Comparison of ENCODE assay signal across 22 cellular contexts in genomic region chr22:33563568-33563967, GRCh38.
DNase-seq lines count a peak whose midpoint lies in the region; ATAC-seq, FAIRE-seq and TF ChIP-seq lines count a peak whose summit lies in the region.
"Had no signal": no experiment of that assay in that cellular context is flagged by ENCODE, and none has a peak within 500 bp of the region (broad histone marks: within the 10 kb centered on the region; RNA-seq: fewer than 3 reads in every experiment).

No MANE protein-coding gene starts in this region.

- H3K4me3 ChIP-seq in A549, result no peak overlapping the region
- H3K4me3 ChIP-seq in endocrine pancreas (ENCODE audit: control insufficient read depth, insufficient read depth, low read length), result peak overlapping the region; percentile 65
- peak overlapping the region in 1 of 4 donors; percentile 2 for H3K4me3 ChIP-seq in pancreas
- H3K4me3 ChIP-seq: GM12878, lower lobe of right lung, vagina had no signal

- POLR2A ChIA-PET in A549 (lab: Yijun Ruan, JAX), result interaction anchor here (0.7 kb wide), 1 partner anchor 19 kb away, joined by 5 read pairs; no protein-coding TSS in a partner anchor

- H3K4me2 ChIP-seq in A549, result peak overlapping the region; percentile 21; the same call in 1 of the 3 replicates

- 0 out of 3 replicates have a peak, but pooled peaks cover 6% of the 10 kb centered on the region for H3K4me1 ChIP-seq in A549
- no peaks in the 10 kb centered on the region for H3K4me1 ChIP-seq in endocrine pancreas (ENCODE audit: control insufficient read depth, insufficient read depth, low read length)
- peaks cover 0 to 32% (median 7%) of the 10 kb centered on the region in 3 donors for H3K4me1 ChIP-seq in pancreas
- H3K4me1 ChIP-seq: lower lobe of right lung, vagina had no signal

- CTCF ChIA-PET in A549 (lab: Yijun Ruan, JAX), result interaction anchor here (1.2 to 3.2 kb wide), 2 partner anchors 16 to 45 kb away, joined by 6 to 10 read pairs; no protein-coding TSS in a partner anchor

- H3K27me3 ChIP-seq in endocrine pancreas (ENCODE audit: control insufficient read depth, insufficient read depth, low read length), result no peaks in the 10 kb centered on the region
- no peaks in the 10 kb centered on the region for H3K27me3 ChIP-seq in pancreas
- H3K27me3 ChIP-seq: vagina had no signal

- TF ChIP-seq CTCF in A549 (IDR thresholded peaks at IDR 0.05), result no peak
- no peak for TF ChIP-seq CTCF in pancreas (IDR thresholded peaks at IDR 0.05)
- no peak for TF ChIP-seq CTCF in GM20000 (IDR thresholded peaks at IDR 0.05; ENCODE audit: extremely low read depth, missing control alignments)

- no peak for TF ChIP-seq RAD21 in A549 (conservative IDR thresholded peaks at IDR 0.05 in 1 of 2, IDR thresholded peaks at IDR 0.05 in 1 of 2)

- H3K36me3 ChIP-seq in endocrine pancreas (ENCODE audit: control insufficient read depth, insufficient read depth, low read length) (no peaks in the 10 kb centered on the region), pancreas (no peaks in the 10 kb centered on the region)
- H3K36me3 ChIP-seq: lower lobe of right lung, vagina had no signal

- 29% methylated on average over 7 of the region's 7 CpGs for WGBS in A549 (ENCODE audit: missing lambda C conversion rate)
- WGBS in pancreas, 2 donors, result 20 to 21% methylated on average over 7 of the region's 7 CpGs

- no peak for TF ChIP-seq POLR2A in A549 (IDR thresholded peaks at IDR 0.05; ENCODE audit: low read length)

- ATAC-seq in A549 (no peak), pancreas (peak in 3 of 4 donors; percentile 26 to 63 (median 48)), HG03442 (IDR thresholded peaks at IDR 0.05; ENCODE audit: unreplicated experiment) (no peak), HG02571 (IDR thresholded peaks at IDR 0.05; ENCODE audit: unreplicated experiment) (no peak)
- ATAC-seq: GM12878, lower lobe of right lung had no signal

- H3K9me3 ChIP-seq in A549, result no peaks in the 10 kb centered on the region
- H3K9me3 ChIP-seq in endocrine pancreas (ENCODE audit: control insufficient read depth, low read length), result no peaks in the 10 kb centered on the region
- H3K9me3 ChIP-seq in pancreas, result no peaks in the 10 kb centered on the region
- H3K9me3 ChIP-seq: lower lobe of right lung, vagina had no signal

- no peak for DNase-seq in A549 (ENCODE audit: low read depth in 1 of 2, low spot score in 1 of 2)
- DNase-seq in DMS153 (lab: John Stamatoyannopoulos, UW), result peak; percentile 57
- no peak for DNase-seq in pancreas
- no peak for DNase-seq in GM20000 (ENCODE audit: low spot score)
- DNase-seq: activated CD4-positive, alpha-beta memory T cell treated with anti-CD3 and anti-CD28 coated beads for 36 hours; activated effector memory CD4-positive, alpha-beta T cell treated with anti-CD3 and anti-CD28 coated beads, Interleukin-2, amount 50 U/mL, for 16 hours; CD4-positive, alpha-beta memory T cell; endodermal cell; H9; immature natural killer cell; IMR-90; lower lobe of right lung; NCI-H1105 treated with DMSO at 0.1 percent for 48 hours; NCI-H2171 treated with DMSO at 0.1 percent for 48 hours; NCI-H69; stimulated activated CD4-positive, alpha-beta T cell treated with anti-CD3 and anti-CD28 coated beads, Interleukin-12 subunit alpha, Interleukin-12 subunit beta, amount 100 ng/mL, for 4 hours; T-helper 9 cell had no signal

- intact Hi-C loops in pancreas (cut with DNase I), result no loop called here

- FAIRE-seq in A549 (lab: Jason Lieb, UNC) (no peak), pancreas (lab: Jason Lieb, UNC) (no peak)
- FAIRE-seq: GM12878 had no signal

- H3K27ac ChIP-seq in A549 (no peak overlapping the region), pancreas (peak overlapping the region in 2 of 4 donors; percentile 30 to 58)
- H3K27ac ChIP-seq: lower lobe of right lung, vagina had no signal

- no peak overlapping the region for H3K9ac ChIP-seq in endocrine pancreas (ENCODE audit: control insufficient read depth, insufficient read depth, low read length)

- TF ChIP-seq EP300 in A549 (IDR thresholded peaks at IDR 0.05), result no peak

TF ChIP-seq in A549, 52 proteins besides CTCF, POLR2A, EP300 and RAD21:
- TF ChIP-seq PBX3 (IDR thresholded peaks at IDR 0.05) (no peak), NFE2L2 (conservative IDR thresholded peaks at IDR 0.05; ENCODE audit: low read length) (no peak), CBX2 (IDR thresholded peaks at IDR 0.05; ENCODE audit: borderline replicate concordance, low read depth) (no peak), EHMT2 (IDR thresholded peaks at IDR 0.05; ENCODE audit: low read depth) (no peak)

Comparison
In these comparisons a context has a peak if more than half of its experiments do, and no peak if none do; other contexts are left out.
1. ATAC-seq: peak in pancreas (3 of 4); none in A549 (0 of 2), HG03442 (single experiment) and HG02571 (single experiment).